Comparison of ENCODE assay signal across 2 cellular contexts in the genomic region with DNA sequence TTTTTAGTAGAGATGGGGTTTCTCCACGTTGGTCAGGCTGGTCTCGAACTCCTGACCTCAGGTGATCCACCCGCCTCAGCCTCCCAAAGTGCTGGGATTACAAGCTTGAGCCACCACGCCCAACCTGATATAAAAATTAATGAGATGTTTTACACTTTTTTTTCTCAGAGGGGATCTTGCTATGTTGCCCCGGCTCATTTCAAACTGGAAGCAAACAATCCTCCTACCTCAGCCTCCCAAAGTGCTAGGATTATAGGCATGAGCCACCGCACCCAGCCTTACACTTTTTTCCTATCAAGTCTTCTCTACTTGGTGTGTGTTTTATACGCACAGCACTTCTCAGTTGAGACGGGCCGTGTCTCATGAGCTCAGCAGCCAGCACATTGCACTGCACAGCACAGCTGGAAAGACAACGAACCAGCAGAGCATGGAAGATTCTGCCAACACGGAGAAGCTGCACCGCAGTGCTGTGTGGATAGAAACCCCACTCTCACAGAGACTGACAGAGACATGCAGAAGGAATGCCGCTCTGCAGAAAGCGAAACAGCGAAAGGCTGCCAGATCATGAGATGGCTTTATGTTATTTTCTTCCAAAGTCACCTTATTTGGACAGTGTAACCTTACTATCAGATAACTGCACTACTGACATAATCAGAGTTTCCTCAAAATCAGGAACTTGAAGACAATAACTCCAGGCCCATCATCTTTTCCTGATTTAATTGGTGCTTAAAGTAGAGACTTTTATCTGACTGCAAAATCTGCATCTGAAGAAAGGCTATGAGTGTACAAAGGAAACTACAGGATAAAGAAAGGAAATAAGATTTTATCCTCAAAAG.
TF ChIP-seq lines count a peak whose summit lies in the region.

No MANE protein-coding gene starts in this region.

TF ChIP-seq in GM23338, 12 proteins besides CTCF, POLR2A, EP300 and RAD21 (continued from another document and continues in another):
- TF ChIP-seq, protein P1, sequence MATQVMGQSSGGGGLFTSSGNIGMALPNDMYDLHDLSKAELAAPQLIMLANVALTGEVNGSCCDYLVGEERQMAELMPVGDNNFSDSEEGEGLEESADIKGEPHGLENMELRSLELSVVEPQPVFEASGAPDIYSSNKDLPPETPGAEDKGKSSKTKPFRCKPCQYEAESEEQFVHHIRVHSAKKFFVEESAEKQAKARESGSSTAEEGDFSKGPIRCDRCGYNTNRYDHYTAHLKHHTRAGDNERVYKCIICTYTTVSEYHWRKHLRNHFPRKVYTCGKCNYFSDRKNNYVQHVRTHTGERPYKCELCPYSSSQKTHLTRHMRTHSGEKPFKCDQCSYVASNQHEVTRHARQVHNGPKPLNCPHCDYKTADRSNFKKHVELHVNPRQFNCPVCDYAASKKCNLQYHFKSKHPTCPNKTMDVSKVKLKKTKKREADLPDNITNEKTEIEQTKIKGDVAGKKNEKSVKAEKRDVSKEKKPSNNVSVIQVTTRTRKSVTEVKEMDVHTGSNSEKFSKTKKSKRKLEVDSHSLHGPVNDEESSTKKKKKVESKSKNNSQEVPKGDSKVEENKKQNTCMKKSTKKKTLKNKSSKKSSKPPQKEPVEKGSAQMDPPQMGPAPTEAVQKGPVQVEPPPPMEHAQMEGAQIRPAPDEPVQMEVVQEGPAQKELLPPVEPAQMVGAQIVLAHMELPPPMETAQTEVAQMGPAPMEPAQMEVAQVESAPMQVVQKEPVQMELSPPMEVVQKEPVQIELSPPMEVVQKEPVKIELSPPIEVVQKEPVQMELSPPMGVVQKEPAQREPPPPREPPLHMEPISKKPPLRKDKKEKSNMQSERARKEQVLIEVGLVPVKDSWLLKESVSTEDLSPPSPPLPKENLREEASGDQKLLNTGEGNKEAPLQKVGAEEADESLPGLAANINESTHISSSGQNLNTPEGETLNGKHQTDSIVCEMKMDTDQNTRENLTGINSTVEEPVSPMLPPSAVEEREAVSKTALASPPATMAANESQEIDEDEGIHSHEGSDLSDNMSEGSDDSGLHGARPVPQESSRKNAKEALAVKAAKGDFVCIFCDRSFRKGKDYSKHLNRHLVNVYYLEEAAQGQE (IDR thresholded peaks at IDR 0.05; ENCODE audit: unreplicated experiment), result no peak
- TF ChIP-seq POLR2AphosphoS5 (IDR thresholded peaks at IDR 0.05; ENCODE audit: low read depth) (no peak), STAT1 (IDR thresholded peaks at IDR 0.05; ENCODE audit: unreplicated experiment) (no peak), NANOG (IDR thresholded peaks at IDR 0.05; ENCODE audit: borderline replicate concordance) (no peak), ZNF331 (CRISPR knock-in tag; IDR thresholded peaks at IDR 0.05; ENCODE audit: low read depth) (no peak), EZH2phosphoT487 (IDR thresholded peaks at IDR 0.05; ENCODE audit: unreplicated experiment) (no peak)
- TF ChIP-seq, protein P2, sequence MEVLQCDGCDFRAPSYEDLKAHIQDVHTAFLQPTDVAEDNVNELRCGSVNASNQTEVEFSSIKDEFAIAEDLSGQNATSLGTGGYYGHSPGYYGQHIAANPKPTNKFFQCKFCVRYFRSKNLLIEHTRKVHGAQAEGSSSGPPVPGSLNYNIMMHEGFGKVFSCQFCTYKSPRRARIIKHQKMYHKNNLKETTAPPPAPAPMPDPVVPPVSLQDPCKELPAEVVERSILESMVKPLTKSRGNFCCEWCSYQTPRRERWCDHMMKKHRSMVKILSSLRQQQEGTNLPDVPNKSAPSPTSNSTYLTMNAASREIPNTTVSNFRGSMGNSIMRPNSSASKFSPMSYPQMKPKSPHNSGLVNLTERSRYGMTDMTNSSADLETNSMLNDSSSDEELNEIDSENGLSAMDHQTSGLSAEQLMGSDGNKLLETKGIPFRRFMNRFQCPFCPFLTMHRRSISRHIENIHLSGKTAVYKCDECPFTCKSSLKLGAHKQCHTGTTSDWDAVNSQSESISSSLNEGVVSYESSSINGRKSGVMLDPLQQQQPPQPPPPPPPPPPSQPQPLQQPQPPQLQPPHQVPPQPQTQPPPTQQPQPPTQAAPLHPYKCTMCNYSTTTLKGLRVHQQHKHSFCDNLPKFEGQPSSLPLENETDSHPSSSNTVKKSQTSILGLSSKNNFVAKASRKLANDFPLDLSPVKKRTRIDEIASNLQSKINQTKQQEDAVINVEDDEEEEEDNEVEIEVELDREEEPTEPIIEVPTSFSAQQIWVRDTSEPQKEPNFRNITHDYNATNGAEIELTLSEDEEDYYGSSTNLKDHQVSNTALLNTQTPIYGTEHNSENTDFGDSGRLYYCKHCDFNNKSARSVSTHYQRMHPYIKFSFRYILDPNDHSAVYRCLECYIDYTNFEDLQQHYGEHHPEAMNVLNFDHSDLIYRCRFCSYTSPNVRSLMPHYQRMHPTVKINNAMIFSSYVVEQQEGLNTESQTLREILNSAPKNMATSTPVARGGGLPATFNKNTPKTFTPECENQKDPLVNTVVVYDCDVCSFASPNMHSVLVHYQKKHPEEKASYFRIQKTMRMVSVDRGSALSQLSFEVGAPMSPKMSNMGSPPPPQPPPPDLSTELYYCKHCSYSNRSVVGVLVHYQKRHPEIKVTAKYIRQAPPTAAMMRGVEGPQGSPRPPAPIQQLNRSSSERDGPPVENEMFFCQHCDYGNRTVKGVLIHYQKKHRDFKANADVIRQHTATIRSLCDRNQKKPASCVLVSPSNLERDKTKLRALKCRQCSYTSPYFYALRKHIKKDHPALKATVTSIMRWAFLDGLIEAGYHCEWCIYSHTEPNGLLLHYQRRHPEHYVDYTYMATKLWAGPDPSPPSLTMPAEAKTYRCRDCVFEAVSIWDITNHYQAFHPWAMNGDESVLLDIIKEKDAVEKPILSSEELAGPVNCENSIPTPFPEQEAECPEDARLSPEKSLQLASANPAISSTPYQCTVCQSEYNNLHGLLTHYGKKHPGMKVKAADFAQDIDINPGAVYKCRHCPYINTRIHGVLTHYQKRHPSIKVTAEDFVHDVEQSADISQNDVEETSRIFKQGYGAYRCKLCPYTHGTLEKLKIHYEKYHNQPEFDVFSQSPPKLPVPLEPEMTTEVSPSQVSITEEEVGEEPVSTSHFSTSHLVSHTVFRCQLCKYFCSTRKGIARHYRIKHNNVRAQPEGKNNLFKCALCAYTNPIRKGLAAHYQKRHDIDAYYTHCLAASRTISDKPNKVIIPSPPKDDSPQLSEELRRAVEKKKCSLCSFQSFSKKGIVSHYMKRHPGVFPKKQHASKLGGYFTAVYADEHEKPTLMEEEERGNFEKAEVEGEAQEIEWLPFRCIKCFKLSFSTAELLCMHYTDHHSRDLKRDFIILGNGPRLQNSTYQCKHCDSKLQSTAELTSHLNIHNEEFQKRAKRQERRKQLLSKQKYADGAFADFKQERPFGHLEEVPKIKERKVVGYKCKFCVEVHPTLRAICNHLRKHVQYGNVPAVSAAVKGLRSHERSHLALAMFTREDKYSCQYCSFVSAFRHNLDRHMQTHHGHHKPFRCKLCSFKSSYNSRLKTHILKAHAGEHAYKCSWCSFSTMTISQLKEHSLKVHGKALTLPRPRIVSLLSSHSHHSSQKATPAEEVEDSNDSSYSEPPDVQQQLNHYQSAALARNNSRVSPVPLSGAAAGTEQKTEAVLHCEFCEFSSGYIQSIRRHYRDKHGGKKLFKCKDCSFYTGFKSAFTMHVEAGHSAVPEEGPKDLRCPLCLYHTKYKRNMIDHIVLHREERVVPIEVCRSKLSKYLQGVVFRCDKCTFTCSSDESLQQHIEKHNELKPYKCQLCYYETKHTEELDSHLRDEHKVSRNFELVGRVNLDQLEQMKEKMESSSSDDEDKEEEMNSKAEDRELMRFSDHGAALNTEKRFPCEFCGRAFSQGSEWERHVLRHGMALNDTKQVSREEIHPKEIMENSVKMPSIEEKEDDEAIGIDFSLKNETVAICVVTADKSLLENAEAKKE (CRISPR knock-in tag; IDR thresholded peaks at IDR 0.05), result no peak

TF ChIP-seq in WTC11, 78 proteins besides CTCF, POLR2A, EP300 and RAD21 (continued from another document):
- TF ChIP-seq, protein P3, sequence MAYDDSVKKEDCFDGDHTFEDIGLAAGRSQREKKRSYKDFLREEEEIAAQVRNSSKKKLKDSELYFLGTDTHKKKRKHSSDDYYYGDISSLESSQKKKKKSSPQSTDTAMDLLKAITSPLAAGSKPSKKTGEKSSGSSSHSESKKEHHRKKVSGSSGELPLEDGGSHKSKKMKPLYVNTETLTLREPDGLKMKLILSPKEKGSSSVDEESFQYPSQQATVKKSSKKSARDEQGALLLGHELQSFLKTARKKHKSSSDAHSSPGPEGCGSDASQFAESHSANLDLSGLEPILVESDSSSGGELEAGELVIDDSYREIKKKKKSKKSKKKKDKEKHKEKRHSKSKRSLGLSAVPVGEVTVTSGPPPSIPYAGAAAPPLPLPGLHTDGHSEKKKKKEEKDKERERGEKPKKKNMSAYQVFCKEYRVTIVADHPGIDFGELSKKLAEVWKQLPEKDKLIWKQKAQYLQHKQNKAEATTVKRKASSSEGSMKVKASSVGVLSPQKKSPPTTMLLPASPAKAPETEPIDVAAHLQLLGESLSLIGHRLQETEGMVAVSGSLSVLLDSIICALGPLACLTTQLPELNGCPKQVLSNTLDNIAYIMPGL (CRISPR knock-in tag; IDR thresholded peaks at IDR 0.05), result no peak
- TF ChIP-seq RORB (CRISPR knock-in tag; IDR thresholded peaks at IDR 0.05) (no peak), ZNF121 (CRISPR knock-in tag; IDR thresholded peaks at IDR 0.05) (peak; percentile 60; the same call in 1 of the 2 replicates), PRRX2 (CRISPR knock-in tag; IDR thresholded peaks at IDR 0.05) (no peak), CREM (CRISPR knock-in tag; IDR thresholded peaks at IDR 0.05) (no peak)
- TF ChIP-seq, protein P4, sequence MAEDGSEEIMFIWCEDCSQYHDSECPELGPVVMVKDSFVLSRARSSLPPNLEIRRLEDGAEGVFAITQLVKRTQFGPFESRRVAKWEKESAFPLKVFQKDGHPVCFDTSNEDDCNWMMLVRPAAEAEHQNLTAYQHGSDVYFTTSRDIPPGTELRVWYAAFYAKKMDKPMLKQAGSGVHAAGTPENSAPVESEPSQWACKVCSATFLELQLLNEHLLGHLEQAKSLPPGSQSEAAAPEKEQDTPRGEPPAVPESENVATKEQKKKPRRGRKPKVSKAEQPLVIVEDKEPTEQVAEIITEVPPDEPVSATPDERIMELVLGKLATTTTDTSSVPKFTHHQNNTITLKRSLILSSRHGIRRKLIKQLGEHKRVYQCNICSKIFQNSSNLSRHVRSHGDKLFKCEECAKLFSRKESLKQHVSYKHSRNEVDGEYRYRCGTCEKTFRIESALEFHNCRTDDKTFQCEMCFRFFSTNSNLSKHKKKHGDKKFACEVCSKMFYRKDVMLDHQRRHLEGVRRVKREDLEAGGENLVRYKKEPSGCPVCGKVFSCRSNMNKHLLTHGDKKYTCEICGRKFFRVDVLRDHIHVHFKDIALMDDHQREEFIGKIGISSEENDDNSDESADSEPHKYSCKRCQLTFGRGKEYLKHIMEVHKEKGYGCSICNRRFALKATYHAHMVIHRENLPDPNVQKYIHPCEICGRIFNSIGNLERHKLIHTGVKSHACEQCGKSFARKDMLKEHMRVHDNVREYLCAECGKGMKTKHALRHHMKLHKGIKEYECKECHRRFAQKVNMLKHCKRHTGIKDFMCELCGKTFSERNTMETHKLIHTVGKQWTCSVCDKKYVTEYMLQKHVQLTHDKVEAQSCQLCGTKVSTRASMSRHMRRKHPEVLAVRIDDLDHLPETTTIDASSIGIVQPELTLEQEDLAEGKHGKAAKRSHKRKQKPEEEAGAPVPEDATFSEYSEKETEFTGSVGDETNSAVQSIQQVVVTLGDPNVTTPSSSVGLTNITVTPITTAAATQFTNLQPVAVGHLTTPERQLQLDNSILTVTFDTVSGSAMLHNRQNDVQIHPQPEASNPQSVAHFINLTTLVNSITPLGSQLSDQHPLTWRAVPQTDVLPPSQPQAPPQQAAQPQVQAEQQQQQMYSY (CRISPR knock-in tag; IDR thresholded peaks at IDR 0.05), result no peak
